Comparison of ENCODE assay signal across 27 cellular contexts in the genomic region with DNA sequence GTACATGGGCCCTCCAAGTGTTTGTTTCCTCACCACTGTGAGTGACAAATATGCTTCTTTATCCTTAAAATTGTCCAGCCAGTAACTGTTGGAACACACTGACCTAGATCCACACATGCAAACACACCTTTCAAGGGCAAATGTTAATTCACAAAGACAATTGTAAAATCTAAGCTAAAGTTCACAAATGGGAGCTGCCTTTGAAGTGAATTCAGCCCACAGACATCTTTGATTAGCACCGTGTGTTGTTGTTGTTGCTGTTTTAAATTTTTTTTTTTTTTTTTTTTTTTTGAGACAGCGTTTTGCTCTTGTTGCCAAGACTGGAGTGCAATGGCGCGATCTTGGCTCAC.
"Had no signal": no experiment of that assay in that cellular context is flagged by ENCODE, and none has a peak within 500 bp of the region (broad histone marks: within the 10 kb centered on the region; RNA-seq: fewer than 3 reads in every experiment).

No MANE protein-coding gene starts in this region.

- FAIRE-seq: endothelial cell of umbilical vein, islet of Langerhans had no signal

- DNase-seq: effector CD8-positive, alpha-beta T cell; endodermal cell; foreskin keratinocyte; heart right ventricle; hippocampal formation; left cardiac atrium; left ventricle myocardium inferior; lower lobe of right lung; naive thymus-derived CD8-positive, alpha-beta T cell; nephron progenitor cell; nucleus accumbens; sigmoid colon; stimulated activated CD4-positive, alpha-beta T cell treated with anti-CD3 and anti-CD28 coated beads, Interleukin-2, amount 100 ng/mL, for 24 hours; stimulated activated CD4-positive, alpha-beta T cell treated with anti-CD3 and anti-CD28 coated beads, Interleukin-4, amount 100 ng/mL, for 24 hours; stimulated activated naive CD4-positive, alpha-beta T cell treated with Interleukin-2 at 50 U/mL for 16 hours; stomach; thyroid gland; trophoblast cell had no signal

- H3K4me1 ChIP-seq: foreskin keratinocyte, gastroesophageal sphincter, lower lobe of right lung, prostate gland, right atrium auricular region, thyroid gland, vagina had no signal

- H3K27ac Mint-ChIP-seq: dendritic cell treated with granulocyte-macrophage colony-stimulating factor and Interleukin-4, amounts not matched to agents 40 ng/mL and 50 ng/mL, for 4 days; endodermal cell; nephron progenitor cell; stimulated activated effector memory CD8-positive, alpha-beta T cell treated with anti-CD3 and anti-CD28 coated beads, Interleukin-12 subunit alpha, Interleukin-12 subunit beta, amount 100 ng/mL, for 72 hours had no signal

- H3K36me3 ChIP-seq: lower lobe of right lung, prostate gland, right atrium auricular region, thyroid gland, vagina had no signal

- H3K4me3 ChIP-seq: esophagus muscularis mucosa, gastroesophageal sphincter, heart right ventricle, left ventricle myocardium inferior, lower lobe of right lung, prostate gland, right atrium auricular region, sigmoid colon, stomach, thyroid gland, vagina had no signal

- H3K9me3 ChIP-seq: esophagus muscularis mucosa, gastroesophageal sphincter, heart right ventricle, left ventricle myocardium inferior, lower lobe of right lung, prostate gland, right atrium auricular region, sigmoid colon, stomach, thyroid gland, vagina had no signal

- H3K27ac ChIP-seq: esophagus muscularis mucosa, foreskin keratinocyte, gastroesophageal sphincter, heart right ventricle, left ventricle myocardium inferior, lower lobe of right lung, prostate gland, right atrium auricular region, sigmoid colon, stomach, thyroid gland, vagina had no signal

- H3K9me3 Mint-ChIP-seq: dendritic cell treated with granulocyte-macrophage colony-stimulating factor and Interleukin-4, amounts not matched to agents 40 ng/mL and 50 ng/mL, for 4 days; endodermal cell; naive thymus-derived CD8-positive, alpha-beta T cell; nephron progenitor cell; stimulated activated effector memory CD8-positive, alpha-beta T cell treated with anti-CD3 and anti-CD28 coated beads, Interleukin-12 subunit alpha, Interleukin-12 subunit beta, amount 100 ng/mL, for 72 hours had no signal

- ATAC-seq: foreskin keratinocyte; gastroesophageal sphincter; heart right ventricle; left cardiac atrium; lower lobe of right lung; naive thymus-derived CD8-positive, alpha-beta T cell; stimulated activated effector memory CD8-positive, alpha-beta T cell treated with anti-CD3 and anti-CD28 coated beads, Interleukin-12 subunit alpha, Interleukin-12 subunit beta, amount 100 ng/mL, for 72 hours had no signal

- H3K27me3 ChIP-seq: esophagus muscularis mucosa, foreskin keratinocyte, gastroesophageal sphincter, heart right ventricle, right atrium auricular region, sigmoid colon, stomach, thyroid gland, vagina had no signal
